In the genomic region with DNA sequence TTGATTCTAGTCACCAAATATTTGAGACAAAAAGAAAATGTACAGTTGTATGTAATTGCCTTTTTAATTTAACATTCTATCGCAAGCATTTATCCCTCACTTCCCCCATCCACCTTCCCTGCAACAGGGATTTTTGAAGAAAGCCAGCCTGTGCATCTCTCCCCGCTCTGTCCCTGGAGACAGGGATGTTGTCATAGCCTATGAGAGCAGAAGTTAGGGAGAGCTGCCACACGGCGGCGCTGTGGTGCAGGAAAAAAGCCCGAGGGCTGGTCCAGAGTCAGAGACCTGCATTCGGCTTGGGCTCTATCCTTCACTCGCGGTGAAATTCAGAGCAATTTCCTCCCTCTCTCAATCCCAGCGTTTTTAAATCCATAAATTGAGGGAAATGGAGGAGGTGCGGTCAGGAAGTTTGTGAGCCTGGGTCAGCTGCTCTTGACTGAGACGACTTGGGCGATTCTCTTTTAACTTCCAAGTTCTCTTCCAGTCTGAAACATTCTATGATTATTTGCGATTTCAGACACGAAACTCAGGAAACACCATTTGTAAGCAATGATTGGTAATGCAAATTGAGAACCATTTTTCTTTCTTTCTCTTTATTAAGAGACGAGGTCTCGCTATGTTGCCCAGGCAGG, we compare ENCODE assay signal across 1 cellular context.
TF ChIP-seq lines count a peak whose summit lies in the region.

No MANE protein-coding gene starts in this region.

TF ChIP-seq in GM23338, 12 proteins besides CTCF, POLR2A, EP300 and RAD21 (continued from another document):
- TF ChIP-seq, protein P1, sequence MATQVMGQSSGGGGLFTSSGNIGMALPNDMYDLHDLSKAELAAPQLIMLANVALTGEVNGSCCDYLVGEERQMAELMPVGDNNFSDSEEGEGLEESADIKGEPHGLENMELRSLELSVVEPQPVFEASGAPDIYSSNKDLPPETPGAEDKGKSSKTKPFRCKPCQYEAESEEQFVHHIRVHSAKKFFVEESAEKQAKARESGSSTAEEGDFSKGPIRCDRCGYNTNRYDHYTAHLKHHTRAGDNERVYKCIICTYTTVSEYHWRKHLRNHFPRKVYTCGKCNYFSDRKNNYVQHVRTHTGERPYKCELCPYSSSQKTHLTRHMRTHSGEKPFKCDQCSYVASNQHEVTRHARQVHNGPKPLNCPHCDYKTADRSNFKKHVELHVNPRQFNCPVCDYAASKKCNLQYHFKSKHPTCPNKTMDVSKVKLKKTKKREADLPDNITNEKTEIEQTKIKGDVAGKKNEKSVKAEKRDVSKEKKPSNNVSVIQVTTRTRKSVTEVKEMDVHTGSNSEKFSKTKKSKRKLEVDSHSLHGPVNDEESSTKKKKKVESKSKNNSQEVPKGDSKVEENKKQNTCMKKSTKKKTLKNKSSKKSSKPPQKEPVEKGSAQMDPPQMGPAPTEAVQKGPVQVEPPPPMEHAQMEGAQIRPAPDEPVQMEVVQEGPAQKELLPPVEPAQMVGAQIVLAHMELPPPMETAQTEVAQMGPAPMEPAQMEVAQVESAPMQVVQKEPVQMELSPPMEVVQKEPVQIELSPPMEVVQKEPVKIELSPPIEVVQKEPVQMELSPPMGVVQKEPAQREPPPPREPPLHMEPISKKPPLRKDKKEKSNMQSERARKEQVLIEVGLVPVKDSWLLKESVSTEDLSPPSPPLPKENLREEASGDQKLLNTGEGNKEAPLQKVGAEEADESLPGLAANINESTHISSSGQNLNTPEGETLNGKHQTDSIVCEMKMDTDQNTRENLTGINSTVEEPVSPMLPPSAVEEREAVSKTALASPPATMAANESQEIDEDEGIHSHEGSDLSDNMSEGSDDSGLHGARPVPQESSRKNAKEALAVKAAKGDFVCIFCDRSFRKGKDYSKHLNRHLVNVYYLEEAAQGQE (IDR thresholded peaks at IDR 0.05; ENCODE audit: unreplicated experiment): no peak
- TF ChIP-seq, protein P2, sequence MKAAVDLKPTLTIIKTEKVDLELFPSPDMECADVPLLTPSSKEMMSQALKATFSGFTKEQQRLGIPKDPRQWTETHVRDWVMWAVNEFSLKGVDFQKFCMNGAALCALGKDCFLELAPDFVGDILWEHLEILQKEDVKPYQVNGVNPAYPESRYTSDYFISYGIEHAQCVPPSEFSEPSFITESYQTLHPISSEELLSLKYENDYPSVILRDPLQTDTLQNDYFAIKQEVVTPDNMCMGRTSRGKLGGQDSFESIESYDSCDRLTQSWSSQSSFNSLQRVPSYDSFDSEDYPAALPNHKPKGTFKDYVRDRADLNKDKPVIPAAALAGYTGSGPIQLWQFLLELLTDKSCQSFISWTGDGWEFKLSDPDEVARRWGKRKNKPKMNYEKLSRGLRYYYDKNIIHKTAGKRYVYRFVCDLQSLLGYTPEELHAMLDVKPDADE (IDR thresholded peaks at IDR 0.05): no peak
- TF ChIP-seq NANOG (IDR thresholded peaks at IDR 0.05; ENCODE audit: borderline replicate concordance): no peak
- no peak for TF ChIP-seq POLR2AphosphoS5 (IDR thresholded peaks at IDR 0.05; ENCODE audit: low read depth)
- no peak for TF ChIP-seq JUNB (IDR thresholded peaks at IDR 0.05; ENCODE audit: unreplicated experiment)
TF ChIP-seq in GM23338: peak in this region for 0.
